In the genomic region with DNA sequence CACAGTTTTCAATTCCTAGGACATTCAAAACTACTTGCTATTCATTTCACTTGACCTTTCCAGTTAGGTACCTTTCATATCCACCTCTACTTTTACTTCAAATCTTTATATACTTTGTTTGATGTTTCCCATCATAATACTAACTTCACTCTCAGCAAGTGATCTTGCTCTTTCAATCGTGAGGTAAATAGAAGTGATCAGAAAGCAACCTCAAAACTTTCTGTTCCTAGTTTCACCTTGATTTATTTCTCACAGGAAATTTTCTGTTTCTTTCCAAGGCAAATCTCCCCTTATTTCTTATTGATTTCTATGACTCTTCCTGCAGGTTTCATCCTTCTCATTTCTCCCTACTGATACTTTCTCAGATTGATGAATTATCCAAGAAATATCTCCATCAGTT, we compare ENCODE assay signal across 17 cellular contexts.
A peak's percentile ranks its signal among the peaks of the same experiment; 100 is the strongest.
DNase-seq lines count a peak whose midpoint lies in the region; ATAC-seq and TF ChIP-seq lines count a peak whose summit lies in the region.
"Had no signal": no experiment of that assay in that cellular context is flagged by ENCODE, and none has a peak within 500 bp of the region (broad histone marks: within the 10 kb centered on the region; RNA-seq: fewer than 3 reads in every experiment).

No MANE protein-coding gene starts in this region.

- peaks cover 0 to 2% (median 1%) of the 10 kb centered on the region in 3 donors for H3K27me3 Mint-ChIP-seq in CD14-positive monocyte (ENCODE audit: low read depth in 3 of 3)
- H3K27me3 Mint-ChIP-seq: CD8-positive, alpha-beta memory T cell had no signal

- H3K4me1 Mint-ChIP-seq in CD14-positive monocyte: no peaks in the 10 kb centered on the region
- no peaks in the 10 kb centered on the region for H3K4me1 Mint-ChIP-seq in stimulated activated effector memory CD8-positive, alpha-beta T cell treated with anti-CD3 and anti-CD28 coated beads, Interleukin-12 subunit alpha, Interleukin-12 subunit beta, amount 100 ng/mL, for 72 hours
- H3K4me1 Mint-ChIP-seq: CD8-positive, alpha-beta memory T cell; GM23338 had no signal

- H3K27ac Mint-ChIP-seq in CD14-positive monocyte: no peak overlapping the region
- H3K27ac Mint-ChIP-seq in stimulated activated effector memory CD8-positive, alpha-beta T cell treated with anti-CD3 and anti-CD28 coated beads, Interleukin-12 subunit alpha, Interleukin-12 subunit beta, amount 100 ng/mL, for 72 hours: no peak overlapping the region
- H3K27ac Mint-ChIP-seq: GM23338 had no signal

- H3K4me3 Mint-ChIP-seq in CD14-positive monocyte: no peak overlapping the region
- H3K4me3 Mint-ChIP-seq in stimulated activated effector memory CD8-positive, alpha-beta T cell treated with anti-CD3 and anti-CD28 coated beads, Interleukin-12 subunit alpha, Interleukin-12 subunit beta, amount 100 ng/mL, for 72 hours: no peak overlapping the region
- H3K4me3 Mint-ChIP-seq: CD8-positive, alpha-beta memory T cell; GM23338 had no signal

- H3K36me3 Mint-ChIP-seq in CD14-positive monocyte: no peaks in the 10 kb centered on the region
- no peaks in the 10 kb centered on the region for H3K36me3 Mint-ChIP-seq in stimulated activated effector memory CD8-positive, alpha-beta T cell treated with anti-CD3 and anti-CD28 coated beads, Interleukin-12 subunit alpha, Interleukin-12 subunit beta, amount 100 ng/mL, for 72 hours
- H3K36me3 Mint-ChIP-seq: CD8-positive, alpha-beta memory T cell had no signal

- DNase-seq in CD14-positive monocyte (ENCODE audit: low spot score): no peak
- DNase-seq in stimulated activated effector memory CD8-positive, alpha-beta T cell treated with anti-CD3 and anti-CD28 coated beads, Interleukin-12 subunit alpha, Interleukin-12 subunit beta, amount 100 ng/mL, for 72 hours (ENCODE audit: low spot score in 2 of 2): no peak
- DNase-seq in caudate nucleus (lab: John Stamatoyannopoulos, UW): no peak
- DNase-seq: Caco-2; CD8-positive, alpha-beta memory T cell; DND-41; GDM1; H7; IMR-90; Kasumi-1; KBM-7 had no signal

- intact Hi-C loops in CD14-positive monocyte (cut with micrococcal nuclease): no loop called here

- no peak overlapping the region for H3K27ac ChIP-seq in caudate nucleus (ENCODE audit: low read depth, low read length)
- H3K27ac ChIP-seq: A549 had no signal

- no peak for TF ChIP-seq CTCF in CD14-positive monocyte (IDR thresholded peaks at IDR 0.05)

- ATAC-seq in GM18867 (IDR thresholded peaks at IDR 0.05; ENCODE audit: unreplicated experiment) (peak; percentile 62), GM21717 (IDR thresholded peaks at IDR 0.05; ENCODE audit: unreplicated experiment) (peak; percentile 56), HG03432 (IDR thresholded peaks at IDR 0.05; ENCODE audit: unreplicated experiment) (peak; percentile 70), GM19452 (IDR thresholded peaks at IDR 0.05; ENCODE audit: unreplicated experiment) (no peak)
- no peak for ATAC-seq in stimulated activated effector memory CD8-positive, alpha-beta T cell treated with anti-CD3 and anti-CD28 coated beads, Interleukin-12 subunit alpha, Interleukin-12 subunit beta, amount 100 ng/mL, for 72 hours
- ATAC-seq: A549, GM23338 had no signal

- peaks cover 0 to 3% (median 0%) of the 10 kb centered on the region in 7 donors for H3K9me3 Mint-ChIP-seq in CD14-positive monocyte
- peaks cover 21% of the 10 kb centered on the region for H3K9me3 Mint-ChIP-seq in stimulated activated effector memory CD8-positive, alpha-beta T cell treated with anti-CD3 and anti-CD28 coated beads, Interleukin-12 subunit alpha, Interleukin-12 subunit beta, amount 100 ng/mL, for 72 hours

Comparison
In these comparisons a context has a peak if more than half of its experiments do, and no peak if none do; other contexts are left out.
1. ATAC-seq: peak in GM18867 (single experiment), GM21717 (single experiment) and HG03432 (single experiment); none in stimulated activated effector memory CD8-positive, alpha-beta T cell treated with anti-CD3 and anti-CD28 coated beads, Interleukin-12 subunit alpha, Interleukin-12 subunit beta, amount 100 ng/mL, for 72 hours (single experiment) and GM19452 (single experiment).